1 cellular context compared by ENCODE assay signal in genomic region chr20:50112512-50113419, GRCh38.
TF ChIP-seq lines count a peak whose summit lies in the region.

Gene UBE2V1, minus strand, starts transcription at chr20:50113150. Its CDS starts 22 bp downstream, at chr20:50113128.

TF ChIP-seq in HepG2, 621 proteins besides CTCF, POLR2A, EP300 and RAD21 (continued from another document and continues in another):
- peak; percentile 97 for TF ChIP-seq ZNF687 (CRISPR knock-in tag; IDR thresholded peaks at IDR 0.05)
- TF ChIP-seq ARID5B (CRISPR knock-in tag; IDR thresholded peaks at IDR 0.05) = peak; percentile 11; the same call in 1 of the 2 replicates
- no peak; the same call in 1 of the 2 replicates for TF ChIP-seq ZNF44 (CRISPR knock-in tag; IDR thresholded peaks at IDR 0.05)
- TF ChIP-seq HNF4G (IDR thresholded peaks at IDR 0.05; ENCODE audit: borderline replicate concordance, low read depth, low read length) = 0 out of 2 replicates have a peak, but pooled peaks have one; percentile 7
- peak; percentile 76 for TF ChIP-seq HNF4G (CRISPR knock-in tag; IDR thresholded peaks at IDR 0.05; ENCODE audit: borderline replicate concordance, low read depth)
- no peak for TF ChIP-seq ATAD3A (CRISPR knock-in tag; IDR thresholded peaks at IDR 0.05)
- TF ChIP-seq STAG1 (CRISPR knock-in tag; IDR thresholded peaks at IDR 0.05) = no peak
- peak; percentile 83 for TF ChIP-seq DR1 (CRISPR knock-in tag; IDR thresholded peaks at IDR 0.05)
- TF ChIP-seq KIAA2018 (CRISPR knock-in tag; IDR thresholded peaks at IDR 0.05; ENCODE audit: borderline replicate concordance) = no peak
- no peak; the same call in none of the 2 replicates for TF ChIP-seq ZMYM3 (CRISPR knock-in tag; IDR thresholded peaks at IDR 0.05)
- peak; percentile 15; the same call in 1 of the 2 replicates for TF ChIP-seq ZNF790 (CRISPR knock-in tag; IDR thresholded peaks at IDR 0.05; ENCODE audit: borderline replicate concordance)
- TF ChIP-seq TRIM24 (CRISPR knock-in tag; IDR thresholded peaks at IDR 0.05) = no peak
- TF ChIP-seq SKI (IDR thresholded peaks at IDR 0.05; ENCODE audit: partially characterized antibody) = peak; percentile 44
- peak; percentile 28 for TF ChIP-seq ZNF331 (CRISPR knock-in tag; IDR thresholded peaks at IDR 0.05)
- no peak for TF ChIP-seq NFIB (CRISPR knock-in tag; IDR thresholded peaks at IDR 0.05; ENCODE audit: borderline replicate concordance)
- peak; percentile 79; the same call in 1 of the 2 replicates for TF ChIP-seq ZNF570 (CRISPR knock-in tag; IDR thresholded peaks at IDR 0.05; ENCODE audit: borderline replicate concordance)
- TF ChIP-seq ZNF546 (CRISPR knock-in tag; conservative IDR thresholded peaks at IDR 0.05) = peak; percentile 89; the same call in 1 of the 2 replicates
- no peak; the same call in 1 of the 2 replicates for TF ChIP-seq SIX4 (CRISPR knock-in tag; IDR thresholded peaks at IDR 0.05)
- peak; percentile 75 for TF ChIP-seq NR2C2 (CRISPR knock-in tag; IDR thresholded peaks at IDR 0.05; ENCODE audit: borderline replicate concordance)
- no peak for TF ChIP-seq FOXA1 (IDR thresholded peaks at IDR 0.05)
- TF ChIP-seq FOXA1 (CRISPR knock-in tag; IDR thresholded peaks at IDR 0.05) = 0 out of 2 replicates have a peak, but pooled peaks have one; percentile 8
- peak; percentile 92 for TF ChIP-seq ZNF563 (CRISPR knock-in tag; IDR thresholded peaks at IDR 0.05)
- peak; percentile 81; the same call in 1 of the 2 replicates for TF ChIP-seq ZNF614 (CRISPR knock-in tag; IDR thresholded peaks at IDR 0.05; ENCODE audit: borderline replicate concordance)
- TF ChIP-seq ZBTB20 (CRISPR knock-in tag; IDR thresholded peaks at IDR 0.05; ENCODE audit: borderline replicate concordance, low read depth) = peak; percentile 73; the same call in 1 of the 2 replicates
- peak; percentile 27; the same call in 1 of the 2 replicates for TF ChIP-seq NFYC (CRISPR knock-in tag; IDR thresholded peaks at IDR 0.05)
- TF ChIP-seq GATAD1 (CRISPR knock-in tag; IDR thresholded peaks at IDR 0.05) = peak; percentile 73; the same call in 1 of the 2 replicates
- TF ChIP-seq ZNF512 (CRISPR knock-in tag; IDR thresholded peaks at IDR 0.05) = 0 out of 2 replicates have a peak, but pooled peaks have one; percentile 35
- TF ChIP-seq ATRX (CRISPR knock-in tag; IDR thresholded peaks at IDR 0.05; ENCODE audit: borderline replicate concordance) = no peak
- TF ChIP-seq GPBP1L1 (CRISPR knock-in tag; IDR thresholded peaks at IDR 0.05) = no peak
- TF ChIP-seq NFE2L1 (CRISPR knock-in tag; IDR thresholded peaks at IDR 0.05; ENCODE audit: borderline replicate concordance) = no peak
- peak; percentile 92 for TF ChIP-seq MXD1 (CRISPR knock-in tag; IDR thresholded peaks at IDR 0.05)
- TF ChIP-seq ZNF281 (CRISPR knock-in tag; IDR thresholded peaks at IDR 0.05; ENCODE audit: borderline replicate concordance) = 0 out of 2 replicates have a peak, but pooled peaks have one; percentile 34
